ENCODE assay signal across 17 cellular contexts in the genomic region with DNA sequence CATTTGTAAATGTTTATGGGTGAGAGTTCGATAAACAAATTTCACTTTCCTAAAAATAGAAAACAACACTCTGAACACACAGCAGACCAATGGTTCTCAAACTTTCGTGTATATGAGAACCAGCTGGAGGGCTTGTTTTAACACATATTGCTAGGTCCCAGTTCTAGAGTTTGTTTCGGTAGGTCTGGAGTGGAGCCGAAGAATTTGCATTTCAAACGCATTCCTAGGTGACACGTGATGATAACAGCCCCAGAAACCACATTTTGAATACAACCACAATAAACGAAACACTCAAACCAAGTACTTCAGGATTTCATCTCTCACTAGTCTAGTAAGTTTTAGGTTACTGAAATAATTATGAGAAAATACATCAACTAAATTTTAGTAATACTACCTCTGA.
"Had no signal": no experiment of that assay in that cellular context is flagged by ENCODE, and none has a peak within 500 bp of the region (broad histone marks: within the 10 kb centered on the region; RNA-seq: fewer than 3 reads in every experiment).

No MANE protein-coding gene starts in this region.

- H3K4me3 Mint-ChIP-seq: activated CD4-positive, alpha-beta T cell treated with anti-CD3 and anti-CD28 coated beads, Interleukin-2, amount 10 ng/mL, durations not matched to agents 24 days and 14 days; activated CD8-positive, alpha-beta T cell treated with anti-CD3 and anti-CD28 coated beads, Interleukin-2, amount 10 ng/mL, durations not matched to agents 7 days and 5 days; activated naive CD8-positive, alpha-beta T cell treated with anti-CD3 and anti-CD28 coated beads, Interleukin-2, amount 10 ng/mL, durations not matched to agents 7 days and 5 days; activated T-helper 1 cell treated with anti-CD3 and anti-CD28 coated beads, Interleukin-12 subunit alpha, Interleukin-12 subunit beta, Interleukin-2, Interleukin-4 antibody, amounts not matched to agents 30 ng/mL and 10 ng/mL and 1 ng/mL, durations not matched to agents 14 hours and 24 hours and 36 hours; endodermal cell; natural killer cell; stimulated activated memory B cell treated with anti-CD40 and anti-IgM and Interleukin-4, amounts not matched to agents 10 μg/mL and 1 μg/mL and 100 μg/mL, for 72 hours; WTC11 had no signal

- H3K4me1 ChIP-seq: left ventricle myocardium inferior, tibial artery, uterus had no signal

- H3K4me1 Mint-ChIP-seq: WTC11 had no signal

- H3K36me3 ChIP-seq: uterus had no signal

- H3K9me3 Mint-ChIP-seq: activated CD4-positive, alpha-beta T cell treated with anti-CD3 and anti-CD28 coated beads, Interleukin-2, amount 10 ng/mL, durations not matched to agents 24 days and 14 days; activated naive CD8-positive, alpha-beta T cell treated with anti-CD3 and anti-CD28 coated beads, Interleukin-2, amount 10 ng/mL, durations not matched to agents 7 days and 5 days; activated T-helper 1 cell treated with anti-CD3 and anti-CD28 coated beads, Interleukin-12 subunit alpha, Interleukin-12 subunit beta, Interleukin-2, Interleukin-4 antibody, amounts not matched to agents 30 ng/mL and 10 ng/mL and 1 ng/mL, durations not matched to agents 14 hours and 24 hours and 36 hours; natural killer cell; stimulated activated memory B cell treated with anti-CD40 and anti-IgM and Interleukin-4, amounts not matched to agents 10 μg/mL and 1 μg/mL and 100 μg/mL, for 72 hours; WTC11 had no signal

- H3K27ac ChIP-seq: dorsolateral prefrontal cortex, left ventricle myocardium inferior, tibial artery, uterus had no signal

- H3K9me3 ChIP-seq: left ventricle myocardium inferior, tibial artery, uterus had no signal

- H3K27me3 ChIP-seq: dorsolateral prefrontal cortex, tibial artery, uterus had no signal

- H3K27me3 Mint-ChIP-seq: activated CD4-positive, alpha-beta T cell treated with anti-CD3 and anti-CD28 coated beads, Interleukin-2, amount 10 ng/mL, durations not matched to agents 24 days and 14 days; activated naive CD8-positive, alpha-beta T cell treated with anti-CD3 and anti-CD28 coated beads, Interleukin-2, amount 10 ng/mL, durations not matched to agents 7 days and 5 days; stimulated activated memory B cell treated with anti-CD40 and anti-IgM and Interleukin-4, amounts not matched to agents 10 μg/mL and 1 μg/mL and 100 μg/mL, for 72 hours had no signal

- DNase-seq: activated CD8-positive, alpha-beta memory T cell treated with anti-CD3 and anti-CD28 coated beads, Interleukin-2, amount 50 U/mL, for 48 hours; activated CD8-positive, alpha-beta T cell treated with anti-CD3 and anti-CD28 coated beads, Interleukin-2, amount 10 ng/mL, durations not matched to agents 7 days and 5 days; activated naive CD4-positive, alpha-beta T cell; activated naive CD8-positive, alpha-beta T cell treated with anti-CD3 and anti-CD28 coated beads, Interleukin-2, amount 10 ng/mL, durations not matched to agents 7 days and 5 days; anterior cingulate cortex; dorsolateral prefrontal cortex; endodermal cell; hypothalamus; left ventricle myocardium inferior; natural killer cell; retina; tibial artery; uterus had no signal

- H3K27ac Mint-ChIP-seq: activated CD4-positive, alpha-beta T cell treated with anti-CD3 and anti-CD28 coated beads, Interleukin-2, amount 10 ng/mL, durations not matched to agents 24 days and 14 days; activated CD8-positive, alpha-beta T cell treated with anti-CD3 and anti-CD28 coated beads, Interleukin-2, amount 10 ng/mL, durations not matched to agents 7 days and 5 days; activated naive CD8-positive, alpha-beta T cell treated with anti-CD3 and anti-CD28 coated beads, Interleukin-2, amount 10 ng/mL, durations not matched to agents 7 days and 5 days; endodermal cell; natural killer cell; stimulated activated memory B cell treated with anti-CD40 and anti-IgM and Interleukin-4, amounts not matched to agents 10 μg/mL and 1 μg/mL and 100 μg/mL, for 72 hours had no signal

- ATAC-seq: activated CD8-positive, alpha-beta T cell treated with anti-CD3 and anti-CD28 coated beads, Interleukin-2, amount 10 ng/mL, durations not matched to agents 7 days and 5 days; natural killer cell; stimulated activated memory B cell treated with anti-CD40 and anti-IgM and Interleukin-4, amounts not matched to agents 10 μg/mL and 1 μg/mL and 100 μg/mL, for 72 hours; WTC11 had no signal

- H3K4me3 ChIP-seq: dorsolateral prefrontal cortex, left ventricle myocardium inferior, tibial artery, uterus had no signal
